Comparison of ENCODE assay signal across 14 cellular contexts in genomic region chr19:46211201-46211881, GRCh38. TPM values are rescaled to one million over a fixed set of nuclear protein-coding genes. Genes with fewer than 3 reads are reported as not detected.
A peak's percentile ranks its signal among the peaks of the same experiment; 100 is the strongest.
DNase-seq lines count a peak whose midpoint lies in the region; ATAC-seq and TF ChIP-seq lines count a peak whose summit lies in the region.
"Had no signal": no experiment of that assay in that cellular context is flagged by ENCODE, and none has a peak within 500 bp of the region (broad histone marks: within the 10 kb centered on the region; RNA-seq: fewer than 3 reads in every experiment).

No MANE protein-coding gene starts in this region.

- no peak overlapping the region for H4K5ac ChIP-seq in mesendoderm (ENCODE audit: low read length)

- no peak overlapping the region for H2BK120ac ChIP-seq in mesendoderm (ENCODE audit: low read depth, low read length)

- peak; percentile 86 for ATAC-seq in PC-3
- peak; percentile 56 for ATAC-seq in esophagus mucosa
- ATAC-seq in GM19351 (IDR thresholded peaks at IDR 0.05; ENCODE audit: unreplicated experiment), result no peak

- no peak for TF ChIP-seq CTCF in PC-3 (conservative IDR thresholded peaks at IDR 0.05; ENCODE audit: low read depth, low read length)

- H3K27me3 ChIP-seq in CD8-positive, alpha-beta memory T cell (ENCODE audit: insufficient read depth, low read length, poor library complexity, severe bottlenecking), result no peaks in the 10 kb centered on the region
- H3K27me3 ChIP-seq in PC-3 (ENCODE audit: low read length) (no peaks in the 10 kb centered on the region), mesendoderm (ENCODE audit: insufficient read depth, low read length, poor library complexity) (no peaks in the 10 kb centered on the region)

- H3K9ac ChIP-seq in PC-3 (ENCODE audit: low read length) (no peak overlapping the region), mesendoderm (ENCODE audit: low read length) (no peak overlapping the region)

- no peak overlapping the region for H3K27ac Mint-ChIP-seq in CD8-positive, alpha-beta memory T cell
- H3K27ac Mint-ChIP-seq in activated CD4-positive, alpha-beta memory T cell treated with anti-CD3 and anti-CD28 coated beads, Interleukin-2, amount 10 ng/mL, durations not matched to agents 7 days and 5 days, result no peak overlapping the region
- H3K27ac Mint-ChIP-seq: activated CD4-positive, alpha-beta T cell treated with anti-CD3 and anti-CD28 coated beads, Interleukin-2, amount 10 ng/mL, durations not matched to agents 24 days and 14 days; HFFc6; memory B cell had no signal

- no peaks in the 10 kb centered on the region for H3K79me1 ChIP-seq in mesendoderm (ENCODE audit: low read length)

- H4K20me1 ChIP-seq in PC-3 (ENCODE audit: low read length), result no peaks in the 10 kb centered on the region

- H2AFZ ChIP-seq in PC-3 (ENCODE audit: low read length), result no peak overlapping the region

- no peaks in the 10 kb centered on the region for H3K4me1 ChIP-seq in CD8-positive, alpha-beta memory T cell (ENCODE audit: insufficient read depth, low read length)
- H3K4me1 ChIP-seq in PC-3 (ENCODE audit: insufficient read depth, low read length) (peaks cover 31% of the 10 kb centered on the region), mesendoderm (ENCODE audit: control insufficient read depth, low read depth, low read length) (peaks cover 7% of the 10 kb centered on the region)

- intact Hi-C loops in PC-3 (cut with micrococcal nuclease), result no loop called here

- peaks cover 0 to under 1% (median 0%) of the 10 kb centered on the region in 5 donors for H3K9me3 Mint-ChIP-seq in CD8-positive, alpha-beta memory T cell
- H3K9me3 Mint-ChIP-seq in activated CD4-positive, alpha-beta memory T cell treated with anti-CD3 and anti-CD28 coated beads, Interleukin-2, amount 10 ng/mL, durations not matched to agents 7 days and 5 days, result no peaks in the 10 kb centered on the region
- H3K9me3 Mint-ChIP-seq: activated CD4-positive, alpha-beta T cell treated with anti-CD3 and anti-CD28 coated beads, Interleukin-2, amount 10 ng/mL, durations not matched to agents 24 days and 14 days; HFFc6 had no signal

- H3K56ac ChIP-seq in mesendoderm (ENCODE audit: low read length), result no peak overlapping the region

- H3K23ac ChIP-seq in mesendoderm (ENCODE audit: low read length), result no peak overlapping the region

- WGBS in mesendoderm (ENCODE audit: extremely low coverage, insufficient coverage, low lambda C conversion rate), result no CpG with 5 or more reads among the region's 10 CpGs

- H3K79me2 ChIP-seq in PC-3 (ENCODE audit: low read length) (no peaks in the 10 kb centered on the region), mesendoderm (ENCODE audit: control insufficient read depth, insufficient read depth, low read length) (no peaks in the 10 kb centered on the region)

- no peaks in the 10 kb centered on the region for H3K9me2 ChIP-seq in PC-3 (replicated peaks; ENCODE audit: low read length)

- H2AK5ac ChIP-seq in mesendoderm (ENCODE audit: low read length), result no peak overlapping the region

- no peaks in the 10 kb centered on the region for H3K36me3 ChIP-seq in CD8-positive, alpha-beta memory T cell (ENCODE audit: insufficient read depth, low read length)
- H3K36me3 ChIP-seq in PC-3 (ENCODE audit: low read depth, low read length) (no peaks in the 10 kb centered on the region), mesendoderm (ENCODE audit: control insufficient read depth, insufficient read depth, low read length) (no peaks in the 10 kb centered on the region)
- H3K36me3 ChIP-seq: spleen had no signal

- no peaks in the 10 kb centered on the region for H3K9me3 ChIP-seq in CD8-positive, alpha-beta memory T cell (ENCODE audit: low read length)
- H3K9me3 ChIP-seq in PC-3 (ENCODE audit: low read length), result no peaks in the 10 kb centered on the region
- H3K9me3 ChIP-seq: spleen had no signal

- H3K4me3 ChIP-seq in CD8-positive, alpha-beta memory T cell (ENCODE audit: low read length), result no peak overlapping the region
- H3K4me3 ChIP-seq in PC-3 (ENCODE audit: low read length) (no peak overlapping the region), mesendoderm (ENCODE audit: low read length) (no peak overlapping the region)
- H3K4me3 ChIP-seq: spleen had no signal

- no peaks in the 10 kb centered on the region for H3K36me3 Mint-ChIP-seq in CD8-positive, alpha-beta memory T cell
- H3K36me3 Mint-ChIP-seq in activated CD4-positive, alpha-beta memory T cell treated with anti-CD3 and anti-CD28 coated beads, Interleukin-2, amount 10 ng/mL, durations not matched to agents 7 days and 5 days (ENCODE audit: low read depth), result no peaks in the 10 kb centered on the region
- H3K36me3 Mint-ChIP-seq: memory B cell had no signal

- peaks cover 3% of the 10 kb centered on the region for H3F3A ChIP-seq in PC-3 (ENCODE audit: low read length, unreplicated experiment)

- peak overlapping the region; percentile 53 for H3K18ac ChIP-seq in mesendoderm (ENCODE audit: low read length)

- H3K4me2 ChIP-seq in PC-3 (ENCODE audit: low read length), result peak overlapping the region; percentile 58
- no peak overlapping the region for H3K4me2 ChIP-seq in mesendoderm (ENCODE audit: low read length)

- no TSS peak for BruUV-seq in PC-3 (replicated peaks; lab: Mats Ljungman, UMichigan)

- no peak overlapping the region for H4K8ac ChIP-seq in mesendoderm (ENCODE audit: low read depth, low read length)

- H3K27me3 Mint-ChIP-seq in CD8-positive, alpha-beta memory T cell, result peaks cover 16 to 63% of the 10 kb centered on the region in 2 donors
- peaks cover 32% of the 10 kb centered on the region for H3K27me3 Mint-ChIP-seq in activated CD4-positive, alpha-beta memory T cell treated with anti-CD3 and anti-CD28 coated beads, Interleukin-2, amount 10 ng/mL, durations not matched to agents 7 days and 5 days

- H2BK15ac ChIP-seq in mesendoderm (replicated peaks; ENCODE audit: low read depth), result no peak overlapping the region

- POLR2A ChIA-PET in CD8-positive, alpha-beta memory T cell (lab: Charles Lee), result interaction anchor here (0.6 kb wide), 1 partner anchor 1450 kb away, joined by 3 read pairs; no protein-coding TSS in a partner anchor
- POLR2A ChIA-PET in PC-3 (lab: Charles Lee; ENCODE audit: unreplicated experiment), result no interaction called here
- POLR2A ChIA-PET in activated CD4-positive, alpha-beta memory T cell treated with anti-CD3 and anti-CD28 coated beads, Interleukin-2, amount 10 ng/mL, durations not matched to agents 7 days and 5 days (lab: Charles Lee), result no interaction called here

- CTCF ChIA-PET in CD8-positive, alpha-beta memory T cell (lab: Charles Lee), result no interaction called here
- CTCF ChIA-PET in PC-3 (lab: Charles Lee), result no interaction called here
- CTCF ChIA-PET in activated CD4-positive, alpha-beta memory T cell treated with anti-CD3 and anti-CD28 coated beads, Interleukin-2, amount 10 ng/mL, durations not matched to agents 7 days and 5 days (lab: Charles Lee), result no interaction called here

- H3K4me3 Mint-ChIP-seq in CD8-positive, alpha-beta memory T cell, result no peak overlapping the region
- H3K4me3 Mint-ChIP-seq in activated CD4-positive, alpha-beta memory T cell treated with anti-CD3 and anti-CD28 coated beads, Interleukin-2, amount 10 ng/mL, durations not matched to agents 7 days and 5 days, result no peak overlapping the region
- H3K4me3 Mint-ChIP-seq: activated CD4-positive, alpha-beta T cell treated with anti-CD3 and anti-CD28 coated beads, Interleukin-2, amount 10 ng/mL, durations not matched to agents 24 days and 14 days; HFFc6; memory B cell had no signal

- H3K4me1 Mint-ChIP-seq in CD8-positive, alpha-beta memory T cell, result peaks cover 5 to 14% (median 12%) of the 10 kb centered on the region in 3 donors
- peaks cover 6% of the 10 kb centered on the region for H3K4me1 Mint-ChIP-seq in activated CD4-positive, alpha-beta memory T cell treated with anti-CD3 and anti-CD28 coated beads, Interleukin-2, amount 10 ng/mL, durations not matched to agents 7 days and 5 days
- H3K4me1 Mint-ChIP-seq: memory B cell had no signal

- peak overlapping the region; percentile 16 for H3K27ac ChIP-seq in CD8-positive, alpha-beta memory T cell (ENCODE audit: low read depth, low read length)
- H3K27ac ChIP-seq in PC-3 (ENCODE audit: low read length) (peak overlapping the region; percentile 55), mesendoderm (ENCODE audit: low read depth, low read length) (peak overlapping the region; percentile 45)
- H3K27ac ChIP-seq: HL-60 had no signal

- H2BK5ac ChIP-seq in mesendoderm (ENCODE audit: low read length), result no peak overlapping the region

- DNase-seq in CD8-positive, alpha-beta memory T cell, result no peak
- DNase-seq in PC-3 (peak; percentile 91), mesendoderm (peak; percentile 98), HUDEP-2 (lab: John Stamatoyannopoulos, UW; ENCODE audit: unreplicated experiment in 76 of 76) (no peak), NCI-H2081 (lab: John Stamatoyannopoulos, UW) (no peak)
- DNase-seq in activated CD4-positive, alpha-beta memory T cell treated with anti-CD3 and anti-CD28 coated beads, Interleukin-2, amount 10 ng/mL, durations not matched to agents 7 days and 5 days, result no peak
- DNase-seq: activated CD4-positive, alpha-beta T cell treated with anti-CD3 and anti-CD28 coated beads, Interleukin-2, amount 10 ng/mL, durations not matched to agents 24 days and 14 days; HFFc6; NCI-H2029 treated with DMSO at 0.1 percent for 48 hours; spleen had no signal

- H3K4ac ChIP-seq in mesendoderm (ENCODE audit: low read depth, low read length), result no peak overlapping the region

RNA-seq across cellular contexts. Expression of gene IGFL1, which starts 18.2 kb away (rescaled TPM):
- total RNA-seq in CD8-positive, alpha-beta memory T cell, result not detected
- not detected for polyA plus RNA-seq in CD8-positive, alpha-beta memory T cell
- 0.77 TPM in 1 of 2 replicates, not detected in the other for total RNA-seq in PC-3 (2014; rRNA removed)
- 20.2 TPM for total RNA-seq in esophagus mucosa
- polyA plus RNA-seq in mesendoderm (2013, experiment 1 of 2), result 0.83 TPM
- 0.63 TPM for polyA plus RNA-seq in mesendoderm (2013, experiment 2 of 2)
- not detected for total RNA-seq in activated CD4-positive, alpha-beta memory T cell treated with anti-CD3 and anti-CD28 coated beads, Interleukin-2, amount 10 ng/mL, durations not matched to agents 7 days and 5 days
- total RNA-seq: activated CD4-positive, alpha-beta T cell treated with anti-CD3 and anti-CD28 coated beads, Interleukin-2, amount 10 ng/mL, durations not matched to agents 24 days and 14 days; HFFc6; spleen had no signal
- polyA plus RNA-seq: spleen had no signal

Comparison
In these comparisons a context has a peak if more than half of its experiments do, and no peak if none do; other contexts are left out.
1. DNase-seq: peak in PC-3 (single experiment) and mesendoderm (single experiment); none in CD8-positive, alpha-beta memory T cell (0 of 5), HUDEP-2 (0 of 76), NCI-H2081 (0 of 2) and activated CD4-positive, alpha-beta memory T cell treated with anti-CD3 and anti-CD28 coated beads, Interleukin-2, amount 10 ng/mL, durations not matched to agents 7 days and 5 days (single experiment).
2. RNA of gene IGFL1, which starts 18.2 kb away (total RNA-seq): 20.2 TPM in esophagus mucosa (single experiment); 0.77 TPM in PC-3, not detected in CD8-positive, alpha-beta memory T cell and not detected in activated CD4-positive, alpha-beta memory T cell treated with anti-CD3 and anti-CD28 coated beads, Interleukin-2, amount 10 ng/mL, durations not matched to agents 7 days and 5 days; every median in the first group is over 10 times any median in the second.
3. Peak in every context shown above with its lines, with median percentiles within 50 percentile points of each other: H3K27ac ChIP-seq.